28 cellular contexts compared by ENCODE assay signal in genomic region chr7:102975854-102976253, GRCh38.
A peak's percentile ranks its signal among the peaks of the same experiment; 100 is the strongest.
DNase-seq lines count a peak whose midpoint lies in the region; ATAC-seq, FAIRE-seq and TF ChIP-seq lines count a peak whose summit lies in the region.
"Had no signal": no experiment of that assay in that cellular context is flagged by ENCODE, and none has a peak within 500 bp of the region (broad histone marks: within the 10 kb centered on the region; RNA-seq: fewer than 3 reads in every experiment).

No MANE protein-coding gene starts in this region.

- no peak overlapping the region for H3K4me3 Mint-ChIP-seq in CD8-positive, alpha-beta memory T cell
- no peak overlapping the region for H3K4me3 Mint-ChIP-seq in Calu3 (ENCODE audit: low read depth, unreplicated experiment)
- H3K4me3 Mint-ChIP-seq: CD14-positive monocyte; CD4-positive, alpha-beta memory T cell; CD4-positive, CD25-positive, alpha-beta regulatory T cell had no signal

- TF ChIP-seq RAD21 in K562 (CRISPR knock-in tag; conservative IDR thresholded peaks at IDR 0.05 in 1 of 2, IDR thresholded peaks at IDR 0.05 in 1 of 2) = no peak

- H3K27ac Mint-ChIP-seq in CD8-positive, alpha-beta memory T cell = no peak overlapping the region
- H3K27ac Mint-ChIP-seq in Calu3 (ENCODE audit: unreplicated experiment) = peak overlapping the region; percentile 16
- H3K27ac Mint-ChIP-seq: CD14-positive monocyte; CD4-positive, alpha-beta memory T cell had no signal

- peaks cover 6 to 7% of the 10 kb centered on the region in 2 donors for H3K27me3 Mint-ChIP-seq in CD8-positive, alpha-beta memory T cell
- H3K27me3 Mint-ChIP-seq in Calu3 (ENCODE audit: unreplicated experiment) = no peaks in the 10 kb centered on the region

- POLR2A ChIA-PET in CD8-positive, alpha-beta memory T cell (lab: Charles Lee) = no interaction called here
- POLR2A ChIA-PET in K562 (lab: Yijun Ruan, JAX) (interaction anchor here (0.7 to 0.8 kb wide), 2 partner anchors 12 to 147 kb away, joined by 3 to 4 read pairs; no protein-coding TSS in a partner anchor), RWPE1 (lab: Yijun Ruan, JAX; ENCODE audit: low non-redundant PET) (no interaction called here)

- intact Hi-C loops in Calu3 (cut with micrococcal nuclease; ENCODE audit: unreplicated experiment) = no loop called here
- intact Hi-C loops in K562 (cut with micrococcal nuclease) = loop anchor here (2.0 kb wide), 1 partner anchor 87 kb away; no protein-coding TSS in a partner anchor

- peak; percentile 19 for ATAC-seq in K562
- ATAC-seq in HG03469 (IDR thresholded peaks at IDR 0.05; ENCODE audit: unreplicated experiment) = no peak
- ATAC-seq in HG02623 (IDR thresholded peaks at IDR 0.05; ENCODE audit: unreplicated experiment) = no peak
- ATAC-seq: GM12878 had no signal

- H3K27me3 ChIP-seq in CD8-positive, alpha-beta memory T cell (ENCODE audit: insufficient read depth, low read length, poor library complexity, severe bottlenecking) = no peaks in the 10 kb centered on the region
- H3K27me3 ChIP-seq in K562 (ENCODE audit: control insufficient read depth in 2 of 2, insufficient read depth in 2 of 2, low read length in 2 of 2) (no peaks in the 10 kb centered on the region), neutrophil (no peaks in the 10 kb centered on the region)
- H3K27me3 ChIP-seq: BE2C, BLaER1 had no signal

- FAIRE-seq in K562 (lab: Jason Lieb, UNC) = no peak
- FAIRE-seq: A204.1, GM12878, GM12892, GM18507, GM19239 had no signal

- BruUV-seq in Calu3 (replicated peaks; lab: Mats Ljungman, UMichigan) (no TSS peak), K562 (replicated peaks; lab: Mats Ljungman, UMichigan) (no TSS peak)

- TF ChIP-seq CTCF in Calu3 (IDR thresholded peaks at IDR 0.05; ENCODE audit: unreplicated experiment) = no peak
- TF ChIP-seq CTCF in K562 (IDR thresholded peaks at IDR 0.05 in 2 of 3, conservative IDR thresholded peaks at IDR 0.05 in 1 of 3; ENCODE audit: insufficient read depth in 2 of 3, low read depth in 1 of 3, low read length in 3 of 3) = no peak
- TF ChIP-seq CTCF in neutrophil (IDR thresholded peaks at IDR 0.05) = no peak
- TF ChIP-seq CTCF in RWPE1 (conservative IDR thresholded peaks at IDR 0.05; ENCODE audit: low read depth) = no peak

- no peak for DNase-seq in CD8-positive, alpha-beta memory T cell
- no peak for DNase-seq in Calu3
- peak in 2 of 4 experiments; percentile 65 to 72 for DNase-seq in K562 (ENCODE audit: extremely low read depth in 1 of 4, low spot score in 3 of 4)
- DNase-seq in RWPE1 (ENCODE audit: low spot score) = no peak
- DNase-seq: 8988T; ACHN; BE2C; C1 segment of cervical spinal cord; Caco-2; CD4-positive, alpha-beta memory T cell; CD4-positive, CD25-positive, alpha-beta regulatory T cell; DMS 273 treated with DMSO at 0.1 percent for 48 hours; DMS153; DMS53; DMS79; DND-41; EL; GDM1 had no signal

- 34% methylated on average over 8 of the region's 8 CpGs for WGBS in K562 (ENCODE audit: insufficient coverage, low coverage, missing lambda C conversion rate)

- H3K4me1 Mint-ChIP-seq in CD8-positive, alpha-beta memory T cell = no peaks in the 10 kb centered on the region
- H3K4me1 Mint-ChIP-seq in Calu3 (ENCODE audit: low read depth, unreplicated experiment) = peaks cover 9% of the 10 kb centered on the region
- H3K4me1 Mint-ChIP-seq: CD4-positive, alpha-beta memory T cell; CD4-positive, CD25-positive, alpha-beta regulatory T cell had no signal

- H3K9me1 ChIP-seq in K562 (ENCODE audit: control insufficient read depth, insufficient read depth, low read length) = no peaks in the 10 kb centered on the region

- TF ChIP-seq POLR2A in K562 (conservative IDR thresholded peaks at IDR 0.05) = no peak

- H2AFZ ChIP-seq in K562 (ENCODE audit: low read depth, low read length) = no peak overlapping the region

- H3K4me3 ChIP-seq in CD8-positive, alpha-beta memory T cell (ENCODE audit: low read length) = no peak overlapping the region
- H3K4me3 ChIP-seq in K562 (peak overlapping the region; percentile 82), neutrophil (ENCODE audit: low read depth in 1 of 2, low read length in 1 of 2) (no peak overlapping the region)
- H3K4me3 ChIP-seq: BLaER1, GM12878 had no signal

- no peaks in the 10 kb centered on the region for H3K9me3 ChIP-seq in CD8-positive, alpha-beta memory T cell (ENCODE audit: low read length)
- peaks cover 2% of the 10 kb centered on the region; the same call in 1 of the 2 replicates for H3K9me3 ChIP-seq in K562 (replicated peaks; ENCODE audit: control insufficient read depth, insufficient read depth, low read depth, low read length)
- H3K9me3 ChIP-seq in neutrophil = no peaks in the 10 kb centered on the region
- H3K9me3 ChIP-seq: BE2C, BLaER1, Caco-2 had no signal

- no peaks in the 10 kb centered on the region for H3K36me3 Mint-ChIP-seq in CD8-positive, alpha-beta memory T cell
- H3K36me3 Mint-ChIP-seq in Calu3 (ENCODE audit: insufficient read depth, unreplicated experiment) = peaks cover 7% of the 10 kb centered on the region
- H3K36me3 Mint-ChIP-seq: CD14-positive monocyte; CD4-positive, alpha-beta memory T cell; CD4-positive, CD25-positive, alpha-beta regulatory T cell had no signal

- no peaks in the 10 kb centered on the region for H3K36me3 ChIP-seq in CD8-positive, alpha-beta memory T cell (ENCODE audit: insufficient read depth, low read length)
- H3K36me3 ChIP-seq in K562 (ENCODE audit: control insufficient read depth, insufficient read depth, low read length) (peaks cover 51% of the 10 kb centered on the region), neutrophil (no peaks in the 10 kb centered on the region)
- H3K36me3 ChIP-seq: BE2C, BLaER1 had no signal

- in situ Hi-C loops in K562 (cut with MboI) = no loop called here

- H3K4me2 ChIP-seq in K562 (ENCODE audit: insufficient read depth, low read length) = peak overlapping the region; percentile 100
- H3K4me2 ChIP-seq: BLaER1 had no signal

- H3K4me1 ChIP-seq in CD8-positive, alpha-beta memory T cell (ENCODE audit: insufficient read depth, low read length) = no peaks in the 10 kb centered on the region
- peaks cover 15 to 21% of the 10 kb centered on the region in 2 experiments; a peak in 4 of 5 replicates for H3K4me1 ChIP-seq in K562 (replicated peaks in 1 of 2; ENCODE audit: control insufficient read depth in 2 of 2, insufficient read depth in 2 of 2, low read length in 2 of 2)
- H3K4me1 ChIP-seq in neutrophil (ENCODE audit: control insufficient read depth in 1 of 2, insufficient read depth in 1 of 2, low read depth in 1 of 2, low read length in 1 of 2) = peaks cover 43 to 66% of the 10 kb centered on the region in 2 experiments
- H3K4me1 ChIP-seq: BE2C, BLaER1, Caco-2 had no signal

- H3K9ac ChIP-seq in K562 (ENCODE audit: insufficient read depth in 1 of 2, low read depth in 2 of 2, low read length in 2 of 2) = peak overlapping the region; percentile 80 to 99
- H3K9ac ChIP-seq: BLaER1 had no signal

- CTCF ChIA-PET in CD8-positive, alpha-beta memory T cell (lab: Charles Lee) = no interaction called here
- CTCF ChIA-PET in Calu3 (lab: Charles Lee) (no interaction called here), K562 (lab: Yijun Ruan, JAX; ENCODE audit: low intra/inter-chr PET ratio) (no interaction called here), RWPE1 (lab: Yijun Ruan, JAX) (no interaction called here)

- peak overlapping the region; percentile 85 for H3K27ac ChIP-seq in CD8-positive, alpha-beta memory T cell (ENCODE audit: low read depth, low read length)
- H3K27ac ChIP-seq in K562 (ENCODE audit: extremely low read depth, low read depth, low read length) (peak overlapping the region; percentile 99), neutrophil (peak overlapping the region; percentile 97), RWPE1 (no peak overlapping the region)
- H3K27ac ChIP-seq: BLaER1 had no signal

- TF ChIP-seq EP300 in K562 (IDR thresholded peaks at IDR 0.05; ENCODE audit: low read length) = no peak

- no peaks in the 10 kb centered on the region for H3K9me3 Mint-ChIP-seq in CD8-positive, alpha-beta memory T cell
- H3K9me3 Mint-ChIP-seq in Calu3 (ENCODE audit: low read depth, unreplicated experiment) = peaks cover 2% of the 10 kb centered on the region
- H3K9me3 Mint-ChIP-seq: CD4-positive, alpha-beta memory T cell; CD4-positive, CD25-positive, alpha-beta regulatory T cell had no signal

- no peaks in the 10 kb centered on the region for H4K20me1 ChIP-seq in K562 (replicated peaks; ENCODE audit: control insufficient read depth, insufficient read depth, low read length)
- H4K20me1 ChIP-seq: BLaER1 had no signal

- H3K79me2 ChIP-seq in K562 (ENCODE audit: control insufficient read depth, insufficient read depth, low read length) = peaks cover 83% of the 10 kb centered on the region

TF ChIP-seq in K562, 482 proteins besides CTCF, POLR2A, EP300 and RAD21 (continues in another document):
- TF ChIP-seq ATF1 (CRISPR knock-in tag; IDR thresholded peaks at IDR 0.05) = no peak
- no peak for TF ChIP-seq ATF1 (tag; IDR thresholded peaks at IDR 0.05)
- no peak for TF ChIP-seq ZNF24 (IDR thresholded peaks at IDR 0.05)
- TF ChIP-seq ASH1L (IDR thresholded peaks at IDR 0.05; ENCODE audit: borderline replicate concordance, low read depth, partially characterized antibody) = no peak
- 0 out of 2 replicates have a peak, but pooled peaks have one; percentile 8 for TF ChIP-seq MYC (IDR thresholded peaks at IDR 0.05; ENCODE audit: low read depth, low read length)
- TF ChIP-seq MYC (CRISPR knock-in tag; IDR thresholded peaks at IDR 0.05; ENCODE audit: borderline replicate concordance, low read depth) = no peak
- no peak for TF ChIP-seq THRAP3 (IDR thresholded peaks at IDR 0.05; ENCODE audit: borderline replicate concordance)
- TF ChIP-seq SP1 (CRISPR knock-in tag; IDR thresholded peaks at IDR 0.05) = 0 out of 2 replicates have a peak, but pooled peaks have one; percentile 8
- peak in 1 of 3 experiments; percentile 15 for TF ChIP-seq YY1 (IDR thresholded peaks at IDR 0.05; ENCODE audit: borderline replicate concordance in 1 of 3, control insufficient read depth in 1 of 3, extremely low read depth in 1 of 3, insufficient read depth in 3 of 3, insufficient read length in 1 of 3, insufficient replicate concordance in 2 of 3, low read depth in 1 of 3, low read length in 2 of 3)
- peak; percentile 33; the same call in 1 of the 2 replicates for TF ChIP-seq CREM (IDR thresholded peaks at IDR 0.05; ENCODE audit: low read depth)
- no peak for TF ChIP-seq RBM39 (optimal IDR thresholded peaks at IDR 0.05; ENCODE audit: low read depth, low read length)
- no peak for TF ChIP-seq ZSCAN32 (CRISPR knock-in tag; IDR thresholded peaks at IDR 0.05)
- no peak for TF ChIP-seq TEAD4 (IDR thresholded peaks at IDR 0.05; ENCODE audit: low read length)
- 0 out of 2 replicates have a peak, but pooled peaks have one; percentile 18 for TF ChIP-seq TEAD4 (CRISPR knock-in tag; IDR thresholded peaks at IDR 0.05; ENCODE audit: borderline replicate concordance)
- peak; percentile 63; the same call in 1 of the 2 replicates for TF ChIP-seq POLR2G (IDR thresholded peaks at IDR 0.05; ENCODE audit: low read depth, low read length)
- TF ChIP-seq MAZ (CRISPR knock-in tag; conservative IDR thresholded peaks at IDR 0.05 in 1 of 2, IDR thresholded peaks at IDR 0.05 in 1 of 2) = peak in 1 of 2 experiments; percentile 26; a peak in 1 of 4 replicates
- TF ChIP-seq TCF7L2 (IDR thresholded peaks at IDR 0.05; ENCODE audit: low read depth, low read length) = no peak
- no peak for TF ChIP-seq OTX1 (CRISPR knock-in tag; IDR thresholded peaks at IDR 0.05)
